9 cellular contexts compared by ENCODE assay signal in genomic region chr10:132962623-132963429, GRCh38. TPM values are rescaled to one million over a fixed set of nuclear protein-coding genes. Genes with fewer than 3 reads are reported as not detected.
A peak's percentile ranks its signal among the peaks of the same experiment; 100 is the strongest.
DNase-seq lines count a peak whose midpoint lies in the region; ATAC-seq, FAIRE-seq and TF ChIP-seq lines count a peak whose summit lies in the region.
"Had no signal": no experiment of that assay in that cellular context is flagged by ENCODE, and none has a peak within 500 bp of the region (broad histone marks: within the 10 kb centered on the region; RNA-seq: fewer than 3 reads in every experiment).

No MANE protein-coding gene starts in this region.

- no peak for TF ChIP-seq POLR2A in A549 (IDR thresholded peaks at IDR 0.05; ENCODE audit: low read length)

- no peak for TF ChIP-seq EP300 in A549 (IDR thresholded peaks at IDR 0.05)

- H3K4me2 ChIP-seq in A549: peak overlapping the region; percentile 82

- H3K27me3 Mint-ChIP-seq in IgD-negative memory B cell (peaks cover 43% of the 10 kb centered on the region), endothelial cell (ENCODE audit: unreplicated experiment) (peaks cover 5% of the 10 kb centered on the region), osteocyte (ENCODE audit: unreplicated experiment) (peaks cover 18% of the 10 kb centered on the region)

- H3K4me1 Mint-ChIP-seq in IgD-negative memory B cell (peaks cover 0 to 10% (median 8%) of the 10 kb centered on the region in 3 donors), endothelial cell (ENCODE audit: unreplicated experiment) (no peaks in the 10 kb centered on the region), osteocyte (ENCODE audit: unreplicated experiment) (peaks cover 8% of the 10 kb centered on the region)

- no peak for DNase-seq in A549 (ENCODE audit: low read depth in 1 of 2, low spot score in 1 of 2)
- DNase-seq in endothelial cell (ENCODE audit: low spot score): no peak
- no peak for DNase-seq in osteocyte (ENCODE audit: extremely low spot score, unreplicated experiment)
- no peak for DNase-seq in NCI-H2081 treated with DMSO at 0.1 percent for 48 hours (lab: John Stamatoyannopoulos, UW)
- no peak for DNase-seq in OCI-M2 (lab: John Stamatoyannopoulos, UW; ENCODE audit: unreplicated experiment)

- no peak overlapping the region for H3K27ac ChIP-seq in A549

- CTCF ChIA-PET in A549 (lab: Yijun Ruan, JAX): interaction anchor here (1.0 to 1.4 kb wide), 6 partner anchors 13 to 162 kb away, joined by 3 read pairs; no protein-coding TSS in a partner anchor

- H3K27ac Mint-ChIP-seq in IgD-negative memory B cell (peak overlapping the region in 2 of 3 donors; percentile 12 to 36), endothelial cell (ENCODE audit: unreplicated experiment) (no peak overlapping the region), osteocyte (ENCODE audit: unreplicated experiment) (no peak overlapping the region)

- H3K4me3 ChIP-seq in A549: peak overlapping the region; percentile 36

- peaks cover 0 to 4% (median 0%) of the 10 kb centered on the region in 3 donors for H3K9me3 Mint-ChIP-seq in IgD-negative memory B cell
- no peaks in the 10 kb centered on the region for H3K9me3 Mint-ChIP-seq in endothelial cell (ENCODE audit: unreplicated experiment)
- no peaks in the 10 kb centered on the region for H3K9me3 Mint-ChIP-seq in osteocyte (ENCODE audit: unreplicated experiment)

- H3K4me3 Mint-ChIP-seq in IgD-negative memory B cell (peak overlapping the region; percentile 89 to 98 (median 92)), endothelial cell (ENCODE audit: unreplicated experiment) (peak overlapping the region; percentile 28), osteocyte (ENCODE audit: unreplicated experiment) (peak overlapping the region; percentile 78)

- no peaks in the 10 kb centered on the region for H3K4me1 ChIP-seq in A549

- no peaks in the 10 kb centered on the region for H3K9me3 ChIP-seq in A549

- H3K36me3 Mint-ChIP-seq in IgD-negative memory B cell: no peaks in the 10 kb centered on the region
- H3K36me3 Mint-ChIP-seq in endothelial cell (ENCODE audit: low read depth, unreplicated experiment): no peaks in the 10 kb centered on the region
- no peaks in the 10 kb centered on the region for H3K36me3 Mint-ChIP-seq in osteocyte (ENCODE audit: unreplicated experiment)

- 45% methylated on average over 11 of the region's 11 CpGs for WGBS in A549 (ENCODE audit: missing lambda C conversion rate)

- no peak for TF ChIP-seq CTCF in A549 (IDR thresholded peaks at IDR 0.05)
- TF ChIP-seq CTCF in endothelial cell (IDR thresholded peaks at IDR 0.05; ENCODE audit: unreplicated experiment): no peak
- no peak for TF ChIP-seq CTCF in osteocyte (IDR thresholded peaks at IDR 0.05)

- no peak for ATAC-seq in A549
- ATAC-seq in GM19395 (IDR thresholded peaks at IDR 0.05; ENCODE audit: unreplicated experiment): peak; percentile 49
- ATAC-seq in GM19397 (IDR thresholded peaks at IDR 0.05; ENCODE audit: unreplicated experiment): no peak

- no peak for TF ChIP-seq RAD21 in A549 (conservative IDR thresholded peaks at IDR 0.05 in 1 of 2, IDR thresholded peaks at IDR 0.05 in 1 of 2)

- FAIRE-seq in A549 (lab: Jason Lieb, UNC): no peak
- FAIRE-seq: endometrium had no signal

- POLR2A ChIA-PET in A549 (lab: Yijun Ruan, JAX): no interaction called here

TF ChIP-seq in A549, 52 proteins besides CTCF, POLR2A, EP300 and RAD21:
- no peak for TF ChIP-seq JUN (IDR thresholded peaks at IDR 0.05)
- no peak for TF ChIP-seq CHD4 (IDR thresholded peaks at IDR 0.05; ENCODE audit: borderline replicate concordance)
- TF ChIP-seq PBX3 (IDR thresholded peaks at IDR 0.05): no peak
- TF ChIP-seq HMGXB4 (CRISPR knock-in tag; IDR thresholded peaks at IDR 0.05; ENCODE audit: borderline replicate concordance): no peak

RNA-seq across cellular contexts. Expression of gene CFAP46, which starts 20.5 kb away (rescaled TPM):
- polyA plus RNA-seq in A549 (2011; rRNA removed) (0.42 and 0.88 TPM in 2 replicates), A549 (2017; fragmentation: RNase III; extraction: RNeasy Plus Mini Kit Qiagen cat#74134 plus additional on column Dnase treatment) (1.5 to 1.8 TPM (median 1.6 TPM) in 3 replicates), IgD-negative memory B cell (not detected)
- 1.1 TPM in 2 replicates for polyA plus RNA-seq in A549 (2012; cell fraction: cytosol; rRNA removed)
- 0.50 and 0.60 TPM in 2 replicates for polyA plus RNA-seq in A549 (2012; cell fraction: nucleus; rRNA removed)
- 0.39 and 0.79 TPM in 2 replicates for polyA minus RNA-seq in A549 (2011; rRNA and poly(A)+ RNA removed)
- total RNA-seq in endothelial cell (ENCODE audit: unreplicated experiment) (0.95 TPM), osteocyte (0.50 and 0.56 TPM in 2 replicates)

Comparison
In these comparisons a context has a peak if more than half of its experiments do, and no peak if none do; other contexts are left out.
1. H3K27ac Mint-ChIP-seq: peak in IgD-negative memory B cell (2 of 3); none in endothelial cell (single experiment) and osteocyte (single experiment).
2. H3K4me3 Mint-ChIP-seq: peak in every context shown above with its lines; median percentile 92 in IgD-negative memory B cell; 78 in osteocyte; 28 in endothelial cell.